Comparison of ENCODE assay signal across 10 cellular contexts in the genomic region with DNA sequence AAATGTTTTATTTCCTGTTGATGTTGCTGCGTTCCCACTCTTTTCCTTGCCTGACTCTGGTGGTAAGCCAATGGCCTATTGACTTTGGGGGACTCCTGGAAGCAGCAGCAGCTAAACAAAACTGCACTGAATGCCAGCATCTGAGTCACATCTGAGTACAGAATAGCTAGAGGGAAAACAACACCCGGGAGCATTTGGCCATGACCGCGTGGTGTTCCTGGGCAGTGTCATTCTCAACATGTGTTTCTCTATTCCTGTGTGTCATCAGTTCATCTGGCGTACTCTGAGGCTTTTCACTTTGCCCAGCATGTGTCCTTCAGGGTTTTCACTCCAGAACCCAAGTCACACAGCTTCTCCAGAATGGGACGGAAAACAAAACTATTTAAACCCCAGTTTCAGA.
DNase-seq lines count a peak whose midpoint lies in the region; ATAC-seq, FAIRE-seq and TF ChIP-seq lines count a peak whose summit lies in the region.
"Had no signal": no experiment of that assay in that cellular context is flagged by ENCODE, and none has a peak within 500 bp of the region (broad histone marks: within the 10 kb centered on the region; RNA-seq: fewer than 3 reads in every experiment).

No MANE protein-coding gene starts in this region.

- ATAC-seq in gastrocnemius medialis (peak; percentile 55 to 56), GM18867 (IDR thresholded peaks at IDR 0.05; ENCODE audit: unreplicated experiment) (no peak), HG02610 (IDR thresholded peaks at IDR 0.05; ENCODE audit: unreplicated experiment) (no peak)
- ATAC-seq in stimulated activated memory B cell treated with anti-CD40 and anti-IgM and Interleukin-4, amounts not matched to agents 10 μg/mL and 1 μg/mL and 100 μg/mL, for 72 hours = no peak
- ATAC-seq: GM12878 had no signal

- no peak overlapping the region for H2AFZ ChIP-seq in astrocyte (ENCODE audit: low read depth, low read length)

- no peak for TF ChIP-seq POLR2A in gastrocnemius medialis (IDR thresholded peaks at IDR 0.05)

- in situ Hi-C loops in GM13976 (cut with MboI; ENCODE audit: low sequenced_read_pairs, unreplicated experiment) (no loop called here), gastrocnemius medialis (cut with MboI; ENCODE audit: low sequenced_read_pairs in 4 of 4) (no loop called here)

- peak overlapping the region; percentile 41 for H3K27ac Mint-ChIP-seq in astrocyte (ENCODE audit: unreplicated experiment)
- H3K27ac Mint-ChIP-seq in stimulated activated memory B cell treated with anti-CD40 and anti-IgM and Interleukin-4, amounts not matched to agents 10 μg/mL and 1 μg/mL and 100 μg/mL, for 72 hours = no peak overlapping the region

- peaks cover 32% of the 10 kb centered on the region for H3K4me1 Mint-ChIP-seq in astrocyte (ENCODE audit: low read depth, unreplicated experiment)
- no peaks in the 10 kb centered on the region for H3K4me1 Mint-ChIP-seq in stimulated activated memory B cell treated with anti-CD40 and anti-IgM and Interleukin-4, amounts not matched to agents 10 μg/mL and 1 μg/mL and 100 μg/mL, for 72 hours

- peak overlapping the region; percentile 63 for H3K4me2 ChIP-seq in astrocyte (ENCODE audit: low read length)

- H3K9ac ChIP-seq in astrocyte (ENCODE audit: low read length) = peak overlapping the region; percentile 22

- H3K36me3 Mint-ChIP-seq in astrocyte (ENCODE audit: low read depth, unreplicated experiment) = peaks cover 2% of the 10 kb centered on the region
- H3K36me3 Mint-ChIP-seq in stimulated activated memory B cell treated with anti-CD40 and anti-IgM and Interleukin-4, amounts not matched to agents 10 μg/mL and 1 μg/mL and 100 μg/mL, for 72 hours = no peaks in the 10 kb centered on the region

- H3K9me3 ChIP-seq in astrocyte (ENCODE audit: insufficient read depth, low read depth, low read length) (no peaks in the 10 kb centered on the region), left ventricle myocardium inferior (replicated peaks) (no peaks in the 10 kb centered on the region), gastrocnemius medialis (no peaks in the 10 kb centered on the region)

- H3K4me3 Mint-ChIP-seq in astrocyte (ENCODE audit: unreplicated experiment) = no peak overlapping the region
- no peak overlapping the region for H3K4me3 Mint-ChIP-seq in stimulated activated memory B cell treated with anti-CD40 and anti-IgM and Interleukin-4, amounts not matched to agents 10 μg/mL and 1 μg/mL and 100 μg/mL, for 72 hours

- no peaks in the 10 kb centered on the region for H3K27me3 Mint-ChIP-seq in astrocyte (ENCODE audit: low read depth, unreplicated experiment)
- H3K27me3 Mint-ChIP-seq in stimulated activated memory B cell treated with anti-CD40 and anti-IgM and Interleukin-4, amounts not matched to agents 10 μg/mL and 1 μg/mL and 100 μg/mL, for 72 hours = no peaks in the 10 kb centered on the region

- FAIRE-seq in astrocyte (lab: Jason Lieb, UNC) = peak; percentile 47
- FAIRE-seq: GM12878 had no signal

- H3K27me3 ChIP-seq in astrocyte (ENCODE audit: insufficient read depth, low read length) (no peaks in the 10 kb centered on the region), left ventricle myocardium inferior (ENCODE audit: low read depth) (no peaks in the 10 kb centered on the region), gastrocnemius medialis (no peaks in the 10 kb centered on the region)

- H3K27ac ChIP-seq in astrocyte (ENCODE audit: low read depth, low read length) (peak overlapping the region; percentile 77), left ventricle myocardium inferior (replicated peaks) (no peak overlapping the region), gastrocnemius medialis (no peak overlapping the region)

- no peak for TF ChIP-seq CTCF in GM13976 (IDR thresholded peaks at IDR 0.05; ENCODE audit: borderline replicate concordance, control extremely low read depth, extremely low read depth, insufficient read depth, missing control alignments)
- no peak for TF ChIP-seq CTCF in astrocyte (IDR thresholded peaks at IDR 0.05; ENCODE audit: insufficient read depth, low read depth, low read length)
- no peak for TF ChIP-seq CTCF in left ventricle myocardium inferior (IDR thresholded peaks at IDR 0.05; ENCODE audit: borderline replicate concordance)
- no peak for TF ChIP-seq CTCF in gastrocnemius medialis (IDR thresholded peaks at IDR 0.05 in 4 of 5, conservative IDR thresholded peaks at IDR 0.05 in 1 of 5)

- H3K4me1 ChIP-seq in astrocyte (ENCODE audit: insufficient read depth, low read length) (peaks cover 26% of the 10 kb centered on the region), left ventricle myocardium inferior (no peaks in the 10 kb centered on the region), gastrocnemius medialis (no peaks in the 10 kb centered on the region)

- H3K4me3 ChIP-seq in astrocyte (ENCODE audit: insufficient read depth, low read depth, low read length) (no peak overlapping the region), left ventricle myocardium inferior (no peak overlapping the region), gastrocnemius medialis (no peak overlapping the region)
- H3K4me3 ChIP-seq: GM12878 had no signal

- no peaks in the 10 kb centered on the region for H4K20me1 ChIP-seq in astrocyte (ENCODE audit: insufficient read depth, low read length)

- H3K36me3 ChIP-seq in astrocyte (ENCODE audit: insufficient read depth, low read length) (no peaks in the 10 kb centered on the region), left ventricle myocardium inferior (no peaks in the 10 kb centered on the region), gastrocnemius medialis (no peaks in the 10 kb centered on the region)

- DNase-seq in GM13976 (ENCODE audit: low spot score) (peak; percentile 0), astrocyte (ENCODE audit: low read depth) (peak; percentile 91), left ventricle myocardium inferior (peak; percentile 38), gastrocnemius medialis (peak; percentile 9 to 37), DMS79 (lab: John Stamatoyannopoulos, UW) (no peak)
- DNase-seq: SIG-M5 had no signal

- no peaks in the 10 kb centered on the region for H3K79me2 ChIP-seq in astrocyte (ENCODE audit: insufficient read depth, low read length)

- intact Hi-C loops in left ventricle myocardium inferior (cut with micrococcal nuclease) (no loop called here), gastrocnemius medialis (cut with DNase I; ENCODE audit: low total_unique reads) (no loop called here)

- no peaks in the 10 kb centered on the region for H3K9me3 Mint-ChIP-seq in astrocyte (ENCODE audit: unreplicated experiment)
- no peaks in the 10 kb centered on the region for H3K9me3 Mint-ChIP-seq in stimulated activated memory B cell treated with anti-CD40 and anti-IgM and Interleukin-4, amounts not matched to agents 10 μg/mL and 1 μg/mL and 100 μg/mL, for 72 hours

Comparison
In these comparisons a context has a peak if more than half of its experiments do, and no peak if none do; other contexts are left out.
1. ATAC-seq: peak in gastrocnemius medialis (2 of 2); none in GM18867 (single experiment), HG02610 (single experiment) and stimulated activated memory B cell treated with anti-CD40 and anti-IgM and Interleukin-4, amounts not matched to agents 10 μg/mL and 1 μg/mL and 100 μg/mL, for 72 hours (single experiment).